Comparison of ENCODE assay signal across 10 cellular contexts in genomic region chr13:91017669-91018053, GRCh38.
DNase-seq lines count a peak whose midpoint lies in the region; ATAC-seq, FAIRE-seq and TF ChIP-seq lines count a peak whose summit lies in the region.
"Had no signal": no experiment of that assay in that cellular context is flagged by ENCODE, and none has a peak within 500 bp of the region (broad histone marks: within the 10 kb centered on the region; RNA-seq: fewer than 3 reads in every experiment).

No MANE protein-coding gene starts in this region.

- H3K36me3 Mint-ChIP-seq in activated T-cell treated with anti-CD3 and anti-CD28 coated beads, Interleukin-2, amount 50 U/mL, for 24 hours (ENCODE audit: low read depth) = no peaks in the 10 kb centered on the region

- H3K9ac ChIP-seq in kidney (ENCODE audit: low read length in 2 of 2) = no peak overlapping the region

- no peak overlapping the region for H3K27ac Mint-ChIP-seq in activated T-cell treated with anti-CD3 and anti-CD28 coated beads, Interleukin-2, amount 50 U/mL, for 24 hours
- H3K27ac Mint-ChIP-seq: activated CD4-positive, alpha-beta memory T cell treated with anti-CD3 and anti-CD28 coated beads, Interleukin-2, amount 10 ng/mL, durations not matched to agents 7 days and 5 days had no signal

- no peak for TF ChIP-seq EP300 in transverse colon (IDR thresholded peaks at IDR 0.05; ENCODE audit: low read depth)

- H3K4me1 ChIP-seq in kidney (ENCODE audit: control insufficient read depth in 1 of 2, insufficient read depth in 1 of 2, low read depth in 1 of 2, low read length in 2 of 2) (no peaks in the 10 kb centered on the region), transverse colon (no peaks in the 10 kb centered on the region)

- FAIRE-seq in kidney (lab: Jason Lieb, UNC) = no peak

- no peak overlapping the region for H3K27ac ChIP-seq in kidney (ENCODE audit: low read depth in 2 of 2, low read length in 2 of 2)
- H3K27ac ChIP-seq in transverse colon = no peak overlapping the region

- in situ Hi-C loops in transverse colon (cut with MboI; ENCODE audit: low pct_ligation_motif_present in 1 of 4, low pct_unique_long_range_greater_than_20kb in 1 of 4, low sequenced_read_pairs in 3 of 4) = no loop called here

- H3K36me3 ChIP-seq in kidney (ENCODE audit: control insufficient read depth in 1 of 2, insufficient read depth in 2 of 2, low read length in 2 of 2) (no peaks in the 10 kb centered on the region), transverse colon (no peaks in the 10 kb centered on the region)

- H3K4me3 Mint-ChIP-seq in activated T-cell treated with anti-CD3 and anti-CD28 coated beads, Interleukin-2, amount 50 U/mL, for 24 hours = no peak overlapping the region
- H3K4me3 Mint-ChIP-seq: activated CD4-positive, alpha-beta memory T cell treated with anti-CD3 and anti-CD28 coated beads, Interleukin-2, amount 10 ng/mL, durations not matched to agents 7 days and 5 days had no signal

- TF ChIP-seq POLR2A in transverse colon (IDR thresholded peaks at IDR 0.05) = no peak

- intact Hi-C loops in kidney (cut with DNase I) = no loop called here
- intact Hi-C loops in transverse colon (cut with DNase I; ENCODE audit: low total_unique reads) = no loop called here

- peak; percentile 41 for ATAC-seq in GM18870 (IDR thresholded peaks at IDR 0.05; ENCODE audit: unreplicated experiment)
- ATAC-seq in HG02610 (IDR thresholded peaks at IDR 0.05; ENCODE audit: unreplicated experiment) = peak; percentile 18

- no peaks in the 10 kb centered on the region for H3K9me3 Mint-ChIP-seq in activated T-cell treated with anti-CD3 and anti-CD28 coated beads, Interleukin-2, amount 50 U/mL, for 24 hours
- H3K9me3 Mint-ChIP-seq: activated CD4-positive, alpha-beta memory T cell treated with anti-CD3 and anti-CD28 coated beads, Interleukin-2, amount 10 ng/mL, durations not matched to agents 7 days and 5 days had no signal

- DNase-seq in NOMO-1 treated with DMSO at 0.1 percent for 48 hours (lab: John Stamatoyannopoulos, UW; ENCODE audit: unreplicated experiment) (peak; percentile 83), kidney (peak; percentile 43), GDM1 (lab: John Stamatoyannopoulos, UW) (no peak), transverse colon (no peak), DMS114 treated with DMSO at 0.1 percent for 48 hours (lab: John Stamatoyannopoulos, UW; ENCODE audit: unreplicated experiment) (no peak)
- DNase-seq in activated T-cell treated with anti-CD3 and anti-CD28 coated beads, Interleukin-2, amount 50 U/mL, for 24 hours = no peak
- DNase-seq: effector memory CD4-positive, alpha-beta T cell had no signal

- WGBS in transverse colon (ENCODE audit: low coverage in 1 of 2), 2 donors = 58 to 76% methylated on average over 6 to 15 of the region's 15 CpGs

- H3K4me1 Mint-ChIP-seq in activated T-cell treated with anti-CD3 and anti-CD28 coated beads, Interleukin-2, amount 50 U/mL, for 24 hours (ENCODE audit: low read depth) = no peaks in the 10 kb centered on the region
- H3K4me1 Mint-ChIP-seq: activated CD4-positive, alpha-beta memory T cell treated with anti-CD3 and anti-CD28 coated beads, Interleukin-2, amount 10 ng/mL, durations not matched to agents 7 days and 5 days had no signal

- no peaks in the 10 kb centered on the region for H3K27me3 Mint-ChIP-seq in activated T-cell treated with anti-CD3 and anti-CD28 coated beads, Interleukin-2, amount 50 U/mL, for 24 hours
- H3K27me3 Mint-ChIP-seq: activated CD4-positive, alpha-beta memory T cell treated with anti-CD3 and anti-CD28 coated beads, Interleukin-2, amount 10 ng/mL, durations not matched to agents 7 days and 5 days had no signal

- H3K27me3 ChIP-seq in transverse colon = no peaks in the 10 kb centered on the region

- TF ChIP-seq CTCF in kidney (IDR thresholded peaks at IDR 0.05; ENCODE audit: borderline replicate concordance, extremely low read depth, insufficient read depth) (no peak), transverse colon (IDR thresholded peaks at IDR 0.05) (no peak)

- H3K9me3 ChIP-seq in kidney (ENCODE audit: control insufficient read depth in 1 of 2, low read length in 2 of 2) (no peaks in the 10 kb centered on the region), transverse colon (no peaks in the 10 kb centered on the region)

- H3K4me3 ChIP-seq in kidney (ENCODE audit: low read length in 2 of 2) (no peak overlapping the region), transverse colon (no peak overlapping the region)

Comparison
In these comparisons a context has a peak if more than half of its experiments do, and no peak if none do; other contexts are left out.
1. DNase-seq: peak in NOMO-1 treated with DMSO at 0.1 percent for 48 hours (single experiment) and kidney (single experiment); none in GDM1 (single experiment), activated T-cell treated with anti-CD3 and anti-CD28 coated beads, Interleukin-2, amount 50 U/mL, for 24 hours (single experiment), transverse colon (single experiment) and DMS114 treated with DMSO at 0.1 percent for 48 hours (single experiment).